20 cellular contexts compared by ENCODE assay signal in genomic region chr7:68688416-68689086, GRCh38.
DNase-seq lines count a peak whose midpoint lies in the region; ATAC-seq and TF ChIP-seq lines count a peak whose summit lies in the region.
"Had no signal": no experiment of that assay in that cellular context is flagged by ENCODE, and none has a peak within 500 bp of the region (broad histone marks: within the 10 kb centered on the region; RNA-seq: fewer than 3 reads in every experiment).

No MANE protein-coding gene starts in this region.

- no peaks in the 10 kb centered on the region for H3K4me1 ChIP-seq in breast epithelium
- peaks cover 4% of the 10 kb centered on the region for H3K4me1 ChIP-seq in endodermal cell (ENCODE audit: control insufficient read depth, insufficient read depth, low read length)
- H3K4me1 ChIP-seq in hepatocyte (ENCODE audit: insufficient read depth), result no peaks in the 10 kb centered on the region
- H3K4me1 ChIP-seq: body of pancreas had no signal

- H3K27ac ChIP-seq in breast epithelium (no peak overlapping the region), endodermal cell (ENCODE audit: low read depth, low read length) (no peak overlapping the region), hepatocyte (no peak overlapping the region)
- H3K27ac ChIP-seq: body of pancreas, HL-60, thoracic aorta had no signal

- no TSS peak for BruUV-seq in MCF 10A (replicated peaks; lab: Mats Ljungman, UMichigan)

- TF ChIP-seq CTCF in breast epithelium (IDR thresholded peaks at IDR 0.05) (no peak), MCF 10A (IDR thresholded peaks at IDR 0.05; ENCODE audit: unreplicated experiment) (no peak), endodermal cell (conservative IDR thresholded peaks at IDR 0.05) (no peak), hepatocyte (IDR thresholded peaks at IDR 0.05; ENCODE audit: poor library complexity) (no peak)

- H3K9me3 ChIP-seq in breast epithelium, result no peaks in the 10 kb centered on the region
- H3K9me3 ChIP-seq in endodermal cell (ENCODE audit: control insufficient read depth, low read length), result peaks cover 7% of the 10 kb centered on the region
- no peaks in the 10 kb centered on the region for H3K9me3 ChIP-seq in hepatocyte (ENCODE audit: low read depth)
- H3K9me3 ChIP-seq: body of pancreas, thoracic aorta had no signal

- H3K36me3 Mint-ChIP-seq in MCF 10A (ENCODE audit: insufficient read depth, unreplicated experiment) (no peaks in the 10 kb centered on the region), endodermal cell (ENCODE audit: low read depth) (peaks cover 3% of the 10 kb centered on the region)
- H3K36me3 Mint-ChIP-seq in stimulated activated effector memory CD8-positive, alpha-beta T cell treated with anti-CD3 and anti-CD28 coated beads, Interleukin-12 subunit alpha, Interleukin-12 subunit beta, amount 100 ng/mL, for 72 hours, result no peaks in the 10 kb centered on the region
- H3K36me3 Mint-ChIP-seq: CD8-positive, alpha-beta memory T cell had no signal

- no peak overlapping the region for H3K9ac ChIP-seq in endodermal cell (ENCODE audit: extremely low read depth, low read length, poor library complexity, severe bottlenecking)

- H3K4me1 Mint-ChIP-seq in MCF 10A (ENCODE audit: insufficient read depth, unreplicated experiment), result no peaks in the 10 kb centered on the region
- peaks cover 23% of the 10 kb centered on the region for H3K4me1 Mint-ChIP-seq in endodermal cell
- H3K4me1 Mint-ChIP-seq in stimulated activated effector memory CD8-positive, alpha-beta T cell treated with anti-CD3 and anti-CD28 coated beads, Interleukin-12 subunit alpha, Interleukin-12 subunit beta, amount 100 ng/mL, for 72 hours, result no peaks in the 10 kb centered on the region
- H3K4me1 Mint-ChIP-seq: CD8-positive, alpha-beta memory T cell had no signal

- H4K20me1 ChIP-seq in hepatocyte (ENCODE audit: insufficient read depth, poor library complexity, severe bottlenecking), result no peaks in the 10 kb centered on the region

- H3K9me2 ChIP-seq in hepatocyte (replicated peaks; ENCODE audit: insufficient read depth), result no peaks in the 10 kb centered on the region

- intact Hi-C loops in breast epithelium (cut with DNase I; ENCODE audit: low total_unique reads) (no loop called here), MCF 10A (cut with micrococcal nuclease) (no loop called here)

- H3K4me2 ChIP-seq in hepatocyte, result no peak overlapping the region

- no peaks in the 10 kb centered on the region for H3K36me3 ChIP-seq in breast epithelium
- no peaks in the 10 kb centered on the region for H3K36me3 ChIP-seq in endodermal cell (ENCODE audit: control insufficient read depth, insufficient read depth, low read length)
- no peaks in the 10 kb centered on the region for H3K36me3 ChIP-seq in hepatocyte (replicated peaks; ENCODE audit: insufficient read depth, low read depth)
- H3K36me3 ChIP-seq: thoracic aorta had no signal

- H3K27ac Mint-ChIP-seq in MCF 10A (ENCODE audit: low read depth, unreplicated experiment), result no peak overlapping the region
- peak overlapping the region; percentile 68 for H3K27ac Mint-ChIP-seq in endodermal cell
- no peak overlapping the region for H3K27ac Mint-ChIP-seq in stimulated activated effector memory CD8-positive, alpha-beta T cell treated with anti-CD3 and anti-CD28 coated beads, Interleukin-12 subunit alpha, Interleukin-12 subunit beta, amount 100 ng/mL, for 72 hours
- H3K27ac Mint-ChIP-seq: CD8-positive, alpha-beta memory T cell; HFFc6 had no signal

- POLR2A ChIA-PET in MCF 10A (lab: Yijun Ruan, JAX), result no interaction called here

- WGBS in endodermal cell (ENCODE audit: insufficient coverage in 1 of 2, insufficient read length in 1 of 2), 2 experiments, result 54 to 67% methylated on average over 6 to 8 of the region's 8 CpGs
- WGBS in hepatocyte (ENCODE audit: low lambda C conversion rate, missing lambda C conversion rate), result 71% methylated on average over 8 of the region's 8 CpGs

- H3K79me2 ChIP-seq in hepatocyte, result no peaks in the 10 kb centered on the region

- CTCF ChIA-PET in MCF 10A (lab: Yijun Ruan, JAX), result no interaction called here

- no peaks in the 10 kb centered on the region for H3K27me3 Mint-ChIP-seq in MCF 10A (ENCODE audit: insufficient read depth, unreplicated experiment)
- H3K27me3 Mint-ChIP-seq in endodermal cell (ENCODE audit: insufficient read depth), result no peaks in the 10 kb centered on the region
- H3K27me3 Mint-ChIP-seq: CD8-positive, alpha-beta memory T cell had no signal

- H2AFZ ChIP-seq in hepatocyte, result no peak overlapping the region

- H3K4me3 ChIP-seq in breast epithelium (peak overlapping the region in 2 of 3 donors; percentile 15 to 19), endodermal cell (ENCODE audit: low read length) (no peak overlapping the region), hepatocyte (no peak overlapping the region)
- H3K4me3 ChIP-seq: body of pancreas, thoracic aorta had no signal

- peak in 1 of 2 donors; percentile 25 for DNase-seq in breast epithelium (ENCODE audit: low spot score in 2 of 2)
- no peak for DNase-seq in MCF 10A (ENCODE audit: unreplicated experiment)
- peak; percentile 54 for DNase-seq in NCI-H345 treated with DMSO at 0.1 percent for 48 hours (lab: John Stamatoyannopoulos, UW; ENCODE audit: unreplicated experiment)
- DNase-seq in endodermal cell, result peak; percentile 46
- no peak for DNase-seq in hepatocyte (ENCODE audit: low spot score)
- DNase-seq in cortex of kidney (lab: John Stamatoyannopoulos, UW), result no peak
- DNase-seq in stimulated activated effector memory CD8-positive, alpha-beta T cell treated with anti-CD3 and anti-CD28 coated beads, Interleukin-12 subunit alpha, Interleukin-12 subunit beta, amount 100 ng/mL, for 72 hours (ENCODE audit: low spot score in 2 of 2), result no peak
- no peak for DNase-seq in activated CD4-positive, alpha-beta T cell treated with anti-CD3 and anti-CD28 coated beads for 1 hour
- DNase-seq: activated CD8-positive, alpha-beta memory T cell treated with anti-CD3 and anti-CD28 coated beads for 24 hours; activated gamma-delta T cell; body of pancreas; CD8-positive, alpha-beta memory T cell; HFFc6; KG1; left ventricle myocardium superior; NCI-H1694 treated with DMSO at 0.1 percent for 48 hours; SW 1271 had no signal

- ATAC-seq in stimulated activated effector memory CD8-positive, alpha-beta T cell treated with anti-CD3 and anti-CD28 coated beads, Interleukin-12 subunit alpha, Interleukin-12 subunit beta, amount 100 ng/mL, for 72 hours, result no peak
- ATAC-seq: body of pancreas, left ventricle myocardium superior, Panc1 had no signal

- H3K4me3 Mint-ChIP-seq in MCF 10A (ENCODE audit: unreplicated experiment) (no peak overlapping the region), endodermal cell (no peak overlapping the region)
- H3K4me3 Mint-ChIP-seq in stimulated activated effector memory CD8-positive, alpha-beta T cell treated with anti-CD3 and anti-CD28 coated beads, Interleukin-12 subunit alpha, Interleukin-12 subunit beta, amount 100 ng/mL, for 72 hours, result no peak overlapping the region
- H3K4me3 Mint-ChIP-seq: CD8-positive, alpha-beta memory T cell; HFFc6 had no signal

- H3K9me3 Mint-ChIP-seq in MCF 10A (ENCODE audit: unreplicated experiment), result no peaks in the 10 kb centered on the region
- peaks cover 6% of the 10 kb centered on the region for H3K9me3 Mint-ChIP-seq in endodermal cell
- H3K9me3 Mint-ChIP-seq in stimulated activated effector memory CD8-positive, alpha-beta T cell treated with anti-CD3 and anti-CD28 coated beads, Interleukin-12 subunit alpha, Interleukin-12 subunit beta, amount 100 ng/mL, for 72 hours, result peaks cover 10% of the 10 kb centered on the region

- TF ChIP-seq POLR2A in breast epithelium (IDR thresholded peaks at IDR 0.05), result no peak

- no peaks in the 10 kb centered on the region for H3K27me3 ChIP-seq in breast epithelium
- H3K27me3 ChIP-seq in endodermal cell (ENCODE audit: control insufficient read depth, insufficient read depth, low read length, poor library complexity, severe bottlenecking), result no peaks in the 10 kb centered on the region
- H3K27me3 ChIP-seq in hepatocyte, result peaks cover 4% of the 10 kb centered on the region
- H3K27me3 ChIP-seq: body of pancreas had no signal

Comparison
In these comparisons a context has a peak if more than half of its experiments do, and no peak if none do; other contexts are left out.
1. DNase-seq: peak in NCI-H345 treated with DMSO at 0.1 percent for 48 hours (single experiment) and endodermal cell (single experiment); none in MCF 10A (single experiment), hepatocyte (single experiment), cortex of kidney (single experiment), stimulated activated effector memory CD8-positive, alpha-beta T cell treated with anti-CD3 and anti-CD28 coated beads, Interleukin-12 subunit alpha, Interleukin-12 subunit beta, amount 100 ng/mL, for 72 hours (0 of 2) and activated CD4-positive, alpha-beta T cell treated with anti-CD3 and anti-CD28 coated beads for 1 hour (single experiment).
2. H3K4me3 ChIP-seq: peak in breast epithelium (2 of 3); none in endodermal cell (single experiment) and hepatocyte (single experiment).